Comparison of ENCODE assay signal across 10 cellular contexts in genomic region chr1:181469829-181470228, GRCh38. TPM values are rescaled to one million over a fixed set of nuclear protein-coding genes. Genes with fewer than 3 reads are reported as not detected.
A peak's percentile ranks its signal among the peaks of the same experiment; 100 is the strongest.
DNase-seq lines count a peak whose midpoint lies in the region; ATAC-seq and TF ChIP-seq lines count a peak whose summit lies in the region.
"Had no signal": no experiment of that assay in that cellular context is flagged by ENCODE, and none has a peak within 500 bp of the region (broad histone marks: within the 10 kb centered on the region; RNA-seq: fewer than 3 reads in every experiment).

No MANE protein-coding gene starts in this region.

- no peaks in the 10 kb centered on the region for H4K20me1 ChIP-seq in IMR-90 (ENCODE audit: insufficient read depth, low read length)

- ATAC-seq in IMR-90 (ENCODE audit: low read depth) (peak; percentile 94), mucosa of descending colon (peak; percentile 34), natural killer cell (no peak), HG03342 (IDR thresholded peaks at IDR 0.05; ENCODE audit: unreplicated experiment) (no peak)

- no peak overlapping the region for H2BK20ac ChIP-seq in IMR-90 (ENCODE audit: low read depth, low read length)

- no peak overlapping the region for H3K4me3 Mint-ChIP-seq in natural killer cell
- H3K4me3 Mint-ChIP-seq: CD4-positive, alpha-beta T cell; naive B cell had no signal

- BruUV-seq in IMR-90 (replicated peaks; lab: Mats Ljungman, UMichigan): no TSS peak

- no peaks in the 10 kb centered on the region for H3K36me3 Mint-ChIP-seq in natural killer cell
- H3K36me3 Mint-ChIP-seq: naive B cell had no signal

- TF ChIP-seq CTCF in AG09309 (IDR thresholded peaks at IDR 0.05; ENCODE audit: control insufficient read depth, insufficient read depth, low read depth, low read length, missing control alignments): no peak
- peak; percentile 10; the same call in 1 of the 2 replicates for TF ChIP-seq CTCF in IMR-90 (conservative IDR thresholded peaks at IDR 0.05; ENCODE audit: low read depth, low read length)
- TF ChIP-seq CTCF in mucosa of descending colon (IDR thresholded peaks at IDR 0.05): no peak
- TF ChIP-seq CTCF in natural killer cell (IDR thresholded peaks at IDR 0.05): no peak

- POLR2A ChIA-PET in IMR-90 (lab: Charles Lee; ENCODE audit: unreplicated experiment): no interaction called here

- H3K4me3 ChIP-seq in AG09309 (ENCODE audit: control insufficient read depth, low read depth, low read length) (no peak overlapping the region), IMR-90 (ENCODE audit: insufficient read depth, low read depth, low read length) (no peak overlapping the region), mucosa of descending colon (no peak overlapping the region)

- no peaks in the 10 kb centered on the region for H3K79me1 ChIP-seq in IMR-90 (ENCODE audit: low read depth in 1 of 2, low read length in 2 of 2)

- in situ Hi-C loops in IMR-90 (cut with MboI; ENCODE audit: low sequenced_read_pairs): loop anchor here (10.0 kb wide), 2 partner anchors 205 to 615 kb away; no protein-coding TSS in a partner anchor

- no peaks in the 10 kb centered on the region for H3K9me3 ChIP-seq in IMR-90 (ENCODE audit: control insufficient read depth, insufficient read depth, low read length)
- no peaks in the 10 kb centered on the region for H3K9me3 ChIP-seq in mucosa of descending colon

- dilution Hi-C loops in IMR-90 (cut with HindIII; ENCODE audit: low sequenced_read_pairs, unreplicated experiment): no loop called here

- H2BK15ac ChIP-seq in IMR-90 (ENCODE audit: low read depth, low read length): no peak overlapping the region

- H3K56ac ChIP-seq in IMR-90 (ENCODE audit: extremely low read depth, insufficient read depth, low read length): no peak overlapping the region

- no peaks in the 10 kb centered on the region for H3K9me1 ChIP-seq in IMR-90 (ENCODE audit: insufficient read depth, low read length)

- H3K36me3 ChIP-seq in IMR-90 (ENCODE audit: control insufficient read depth, insufficient read depth, low read length) (no peaks in the 10 kb centered on the region), mucosa of descending colon (ENCODE audit: low read depth) (no peaks in the 10 kb centered on the region)

- H3K27ac ChIP-seq in IMR-90 (ENCODE audit: insufficient read depth, low read length) (no peak overlapping the region), epithelial cell of prostate (no peak overlapping the region)

- H3K23ac ChIP-seq in IMR-90 (ENCODE audit: low read depth, low read length): no peak overlapping the region

- peaks cover 11 to 22% of the 10 kb centered on the region in 2 donors for H3K27me3 Mint-ChIP-seq in natural killer cell (ENCODE audit: low read depth in 2 of 2)

- no peak overlapping the region for H2AFZ ChIP-seq in IMR-90 (replicated peaks; ENCODE audit: low read length, poor library complexity)

- 0 out of 2 replicates have a peak, but pooled peaks cover 2% of the 10 kb centered on the region for H3K27me3 ChIP-seq in IMR-90 (ENCODE audit: control insufficient read depth, insufficient read depth, low read length)

- H2BK5ac ChIP-seq in IMR-90 (ENCODE audit: low read depth, low read length, poor library complexity, severe bottlenecking): no peak overlapping the region

- H3K4me2 ChIP-seq in IMR-90 (ENCODE audit: low read depth, low read length): no peak overlapping the region

- H3K9ac ChIP-seq in IMR-90 (ENCODE audit: low read depth, low read length): no peak overlapping the region

- no peak overlapping the region for H3K4ac ChIP-seq in IMR-90 (ENCODE audit: low read depth, low read length)

- H3K4me1 Mint-ChIP-seq in natural killer cell: no peaks in the 10 kb centered on the region
- H3K4me1 Mint-ChIP-seq: naive B cell had no signal

- H3K18ac ChIP-seq in IMR-90 (ENCODE audit: low read depth, low read length): no peak overlapping the region

- DNase-seq in AG09309 (ENCODE audit: low read depth) (peak; percentile 75), IMR-90 (peak; percentile 77), epithelial cell of prostate (ENCODE audit: low read depth, low spot score) (peak; percentile 69), mucosa of descending colon (no peak), NCI-H2107 treated with DMSO at 0.1 percent for 48 hours (lab: John Stamatoyannopoulos, UW; ENCODE audit: unreplicated experiment) (no peak), natural killer cell (no peak), GOT3 (lab: John Stamatoyannopoulos, UW) (no peak)
- DNase-seq: CD4-positive, alpha-beta T cell; naive B cell had no signal

- H3K9me3 Mint-ChIP-seq in natural killer cell: peaks cover 0 to 2% of the 10 kb centered on the region in 2 donors
- H3K9me3 Mint-ChIP-seq: CD4-positive, alpha-beta T cell had no signal

- H4K8ac ChIP-seq in IMR-90 (ENCODE audit: low read depth in 2 of 2, low read length in 2 of 2): no peak overlapping the region

- no peaks in the 10 kb centered on the region for H3K4me1 ChIP-seq in IMR-90 (ENCODE audit: control insufficient read depth, insufficient read depth, low read length)
- H3K4me1 ChIP-seq in mucosa of descending colon (ENCODE audit: low read depth): no peaks in the 10 kb centered on the region

- no peak overlapping the region for H3K27ac Mint-ChIP-seq in natural killer cell
- H3K27ac Mint-ChIP-seq: CD4-positive, alpha-beta T cell had no signal

- H4K91ac ChIP-seq in IMR-90 (ENCODE audit: insufficient read depth, low read depth, low read length): no peak overlapping the region

- no peak for TF ChIP-seq RAD21 in IMR-90 (IDR thresholded peaks at IDR 0.05; ENCODE audit: low read length)

- TF ChIP-seq POLR2A in IMR-90 (IDR thresholded peaks at IDR 0.05; ENCODE audit: low read depth, low read length): no peak

- no CpG with 5 or more reads among the region's 5 CpGs for WGBS in IMR-90 (ENCODE audit: extremely low coverage in 2 of 2, insufficient read length in 1 of 2), 2 experiments

- no peak overlapping the region for H2BK120ac ChIP-seq in IMR-90 (ENCODE audit: low read depth, low read length)

- CTCF ChIA-PET in IMR-90 (lab: Yijun Ruan, JAX): no interaction called here

- H4K5ac ChIP-seq in IMR-90 (ENCODE audit: low read depth, low read length): no peak overlapping the region

- no peak overlapping the region for H2AK5ac ChIP-seq in IMR-90 (ENCODE audit: low read depth, low read length)

- no peak overlapping the region for H3K14ac ChIP-seq in IMR-90 (replicated peaks; ENCODE audit: low read depth, low read length)

- intact Hi-C loops in IMR-90 (cut with micrococcal nuclease): no loop called here
- intact Hi-C loops in mucosa of descending colon (cut with DNase I, micrococcal nuclease): no loop called here
- intact Hi-C loops in natural killer cell (cut with micrococcal nuclease): no loop called here

- no peak overlapping the region for H2AK9ac ChIP-seq in IMR-90 (replicated peaks; ENCODE audit: low read depth, low read length, poor library complexity)

TF ChIP-seq in IMR-90, 13 proteins besides CTCF, POLR2A, EP300 and RAD21:
- TF ChIP-seq FOS (IDR thresholded peaks at IDR 0.05; ENCODE audit: low read depth, low read length): peak; percentile 53; the same call in 1 of the 2 replicates
- peak; percentile 62; the same call in 1 of the 2 replicates for TF ChIP-seq MAZ (IDR thresholded peaks at IDR 0.05; ENCODE audit: borderline replicate concordance, low read depth, low read length)
- TF ChIP-seq BHLHE40 (IDR thresholded peaks at IDR 0.05; ENCODE audit: low read depth, low read length): peak; percentile 54; the same call in 1 of the 2 replicates
- TF ChIP-seq CEBPB (IDR thresholded peaks at IDR 0.05; ENCODE audit: low read depth, low read length): no peak
- TF ChIP-seq CHD1 (IDR thresholded peaks at IDR 0.05; ENCODE audit: low read depth, low read length): no peak

RNA-seq across cellular contexts. Expression of gene CACNA1E, which starts 13.5 kb away (rescaled TPM):
- not detected in 2 replicates for total RNA-seq in IMR-90 (2012; rRNA removed)
- not detected in 2 replicates for polyA plus RNA-seq in IMR-90 (2012; rRNA removed)
- polyA plus RNA-seq in IMR-90 (2012; cell fraction: cytosol; rRNA removed): not detected in 2 replicates
- polyA plus RNA-seq in IMR-90 (2012; cell fraction: nucleus; rRNA removed; ENCODE audit: low replicate concordance): not detected in 2 replicates
- 1 to 10 TPM in 1 of 3 donors, under 1 TPM in 2; 0.09 to 1.4 (median 0.22) TPM for total RNA-seq in mucosa of descending colon
- total RNA-seq in natural killer cell: under 1 TPM in 1 of 3 donors, not detected in 2; 0.40 TPM
- total RNA-seq: CD4-positive, alpha-beta T cell had no signal

Comparison
In these comparisons a context has a peak if more than half of its experiments do, and no peak if none do; other contexts are left out.
1. DNase-seq: peak in AG09309 (single experiment), IMR-90 (single experiment) and epithelial cell of prostate (single experiment); none in mucosa of descending colon (0 of 3), NCI-H2107 treated with DMSO at 0.1 percent for 48 hours (single experiment), natural killer cell (single experiment) and GOT3 (single experiment).
2. ATAC-seq: peak in IMR-90 (single experiment) and mucosa of descending colon (single experiment); none in natural killer cell (0 of 3) and HG03342 (single experiment).